ENCODE assay signal across 25 cellular contexts in the genomic region with DNA sequence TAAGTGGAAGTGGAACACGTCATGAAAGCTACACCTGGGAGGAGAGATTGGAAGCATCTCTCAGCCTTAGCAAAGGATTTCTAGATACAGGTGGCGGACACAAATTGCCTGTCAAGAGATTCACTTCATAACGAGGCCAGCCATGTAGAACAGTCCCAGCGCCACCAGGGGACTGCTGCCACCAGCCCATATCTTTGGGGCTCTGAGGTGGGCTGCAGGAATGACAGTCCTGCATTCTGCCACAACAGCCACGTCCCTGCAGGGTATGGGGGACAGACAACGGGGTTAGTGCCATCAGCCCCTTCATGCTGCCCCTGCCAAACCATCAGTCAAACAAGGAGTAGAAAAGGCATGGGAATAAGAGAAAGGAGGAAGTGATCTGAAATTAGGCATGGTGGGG.
"Had no signal": no experiment of that assay in that cellular context is flagged by ENCODE, and none has a peak within 500 bp of the region (broad histone marks: within the 10 kb centered on the region; RNA-seq: fewer than 3 reads in every experiment).

No MANE protein-coding gene starts in this region.

- H3K9me3 ChIP-seq: breast epithelium, colonic mucosa had no signal

- H3K27ac Mint-ChIP-seq: activated B cell treated with CpG ODN at 0.5 μM for 24 hours; activated CD4-positive, alpha-beta T cell treated with anti-CD3 and anti-CD28 coated beads, Interleukin-2, amount 10 ng/mL, durations not matched to agents 24 days and 14 days; activated CD8-positive, alpha-beta memory T cell treated with anti-CD3 and anti-CD28 coated beads, Interleukin-2, amount 10 ng/mL, durations not matched to agents 7 days and 5 days; activated naive CD4-positive, alpha-beta T cell treated with anti-CD3 and anti-CD28 coated beads, Interleukin-2, amount 50 U/mL, for 24 hours; activated T-cell treated with anti-CD3 and anti-CD28 coated beads, Interleukin-2, amount 50 U/mL, for 24 hours; activated T-helper 1 cell treated with anti-CD3 and anti-CD28 coated beads, Interleukin-12 subunit alpha, Interleukin-12 subunit beta, Interleukin-2, Interleukin-4 antibody, amounts not matched to agents 30 ng/mL and 10 ng/mL and 1 ng/mL, durations not matched to agents 14 hours and 24 hours and 36 hours; T-helper 1 cell treated with Interleukin-12 subunit alpha and Interleukin-12 subunit beta and Interleukin-4 antibody, amounts not matched to agents 30 μg/mL and 1 μg/mL, for 36 hours had no signal

- H3K27me3 ChIP-seq: breast epithelium, colonic mucosa had no signal

- H2AFZ ChIP-seq: PC-9 had no signal

- H3K4me1 Mint-ChIP-seq: activated B cell treated with CpG ODN at 0.5 μM for 24 hours; activated CD4-positive, alpha-beta T cell treated with anti-CD3 and anti-CD28 coated beads, Interleukin-2, amount 10 ng/mL, durations not matched to agents 24 days and 14 days; activated CD8-positive, alpha-beta memory T cell treated with anti-CD3 and anti-CD28 coated beads, Interleukin-2, amount 10 ng/mL, durations not matched to agents 7 days and 5 days; activated naive CD4-positive, alpha-beta T cell treated with anti-CD3 and anti-CD28 coated beads, Interleukin-2, amount 50 U/mL, for 24 hours had no signal

- H3K27ac ChIP-seq: breast epithelium, colonic mucosa had no signal

- H3K9me3 Mint-ChIP-seq: activated B cell treated with CpG ODN at 0.5 μM for 24 hours; activated CD4-positive, alpha-beta T cell treated with anti-CD3 and anti-CD28 coated beads, Interleukin-2, amount 10 ng/mL, durations not matched to agents 24 days and 14 days; activated naive CD4-positive, alpha-beta T cell treated with anti-CD3 and anti-CD28 coated beads, Interleukin-2, amount 50 U/mL, for 24 hours; activated T-cell treated with anti-CD3 and anti-CD28 coated beads, Interleukin-2, amount 50 U/mL, for 24 hours; activated T-helper 1 cell treated with anti-CD3 and anti-CD28 coated beads, Interleukin-12 subunit alpha, Interleukin-12 subunit beta, Interleukin-2, Interleukin-4 antibody, amounts not matched to agents 30 ng/mL and 10 ng/mL and 1 ng/mL, durations not matched to agents 14 hours and 24 hours and 36 hours; T-helper 1 cell treated with Interleukin-12 subunit alpha and Interleukin-12 subunit beta and Interleukin-4 antibody, amounts not matched to agents 30 μg/mL and 1 μg/mL, for 36 hours had no signal

- H3K36me3 ChIP-seq: breast epithelium, colonic mucosa had no signal

- H3K4me3 Mint-ChIP-seq: activated B cell treated with CpG ODN at 0.5 μM for 24 hours; activated CD4-positive, alpha-beta T cell treated with anti-CD3 and anti-CD28 coated beads, Interleukin-2, amount 10 ng/mL, durations not matched to agents 24 days and 14 days; activated CD8-positive, alpha-beta memory T cell treated with anti-CD3 and anti-CD28 coated beads, Interleukin-2, amount 10 ng/mL, durations not matched to agents 7 days and 5 days; activated naive CD4-positive, alpha-beta T cell treated with anti-CD3 and anti-CD28 coated beads, Interleukin-2, amount 50 U/mL, for 24 hours; activated T-cell treated with anti-CD3 and anti-CD28 coated beads, Interleukin-2, amount 50 U/mL, for 24 hours; activated T-helper 1 cell treated with anti-CD3 and anti-CD28 coated beads, Interleukin-12 subunit alpha, Interleukin-12 subunit beta, Interleukin-2, Interleukin-4 antibody, amounts not matched to agents 30 ng/mL and 10 ng/mL and 1 ng/mL, durations not matched to agents 14 hours and 24 hours and 36 hours; T-helper 1 cell treated with Interleukin-12 subunit alpha and Interleukin-12 subunit beta and Interleukin-4 antibody, amounts not matched to agents 30 μg/mL and 1 μg/mL, for 36 hours had no signal

- ATAC-seq: activated CD8-positive, alpha-beta memory T cell treated with anti-CD3 and anti-CD28 coated beads, Interleukin-2, amount 10 ng/mL, durations not matched to agents 7 days and 5 days had no signal

- H3K4me3 ChIP-seq: breast epithelium, colonic mucosa, PC-9 had no signal

- DNase-seq: activated B cell treated with CpG ODN at 0.5 μM for 24 hours; activated CD4-positive, alpha-beta T cell treated with anti-CD3 and anti-CD28 coated beads for 1 hour; activated CD4-positive, alpha-beta T cell treated with anti-CD3 and anti-CD28 coated beads, Interleukin-2, amount 10 ng/mL, durations not matched to agents 24 days and 14 days; activated CD4-positive, alpha-beta T cell treated with anti-CD3 and anti-CD28 coated beads, Interleukin-2, amount 50 U/mL, for 48 hours; activated CD8-positive, alpha-beta memory T cell treated with anti-CD3 and anti-CD28 coated beads, Interleukin-2, amount 10 ng/mL, durations not matched to agents 7 days and 5 days; activated effector memory CD4-positive, alpha-beta T cell treated with Interleukin-2 at 50 U/mL for 16 hours; activated naive CD4-positive, alpha-beta T cell; activated T-cell treated with anti-CD3 and anti-CD28 coated beads, Interleukin-2, amount 50 U/mL, for 24 hours; aorta; caudate nucleus; colonic mucosa; NCI-H1105 treated with DMSO at 0.1 percent for 48 hours; NCI-H1436 treated with DMSO at 0.1 percent for 48 hours; NCI-H187; NCI-H2081 treated with DMSO at 0.1 percent for 48 hours; NCI-H2171 treated with DMSO at 0.1 percent for 48 hours; NCI-H226; NCI-H526; NCI-H774; PC-9; SHP77 treated with DMSO at 0.1 percent for 48 hours had no signal

- H3K4me1 ChIP-seq: breast epithelium, colonic mucosa had no signal

- H3K4me2 ChIP-seq: PC-9 had no signal

- H3K36me3 Mint-ChIP-seq: activated CD8-positive, alpha-beta memory T cell treated with anti-CD3 and anti-CD28 coated beads, Interleukin-2, amount 10 ng/mL, durations not matched to agents 7 days and 5 days; activated naive CD4-positive, alpha-beta T cell treated with anti-CD3 and anti-CD28 coated beads, Interleukin-2, amount 50 U/mL, for 24 hours had no signal
